ENCODE assay signal across 8 cellular contexts in the genomic region with DNA sequence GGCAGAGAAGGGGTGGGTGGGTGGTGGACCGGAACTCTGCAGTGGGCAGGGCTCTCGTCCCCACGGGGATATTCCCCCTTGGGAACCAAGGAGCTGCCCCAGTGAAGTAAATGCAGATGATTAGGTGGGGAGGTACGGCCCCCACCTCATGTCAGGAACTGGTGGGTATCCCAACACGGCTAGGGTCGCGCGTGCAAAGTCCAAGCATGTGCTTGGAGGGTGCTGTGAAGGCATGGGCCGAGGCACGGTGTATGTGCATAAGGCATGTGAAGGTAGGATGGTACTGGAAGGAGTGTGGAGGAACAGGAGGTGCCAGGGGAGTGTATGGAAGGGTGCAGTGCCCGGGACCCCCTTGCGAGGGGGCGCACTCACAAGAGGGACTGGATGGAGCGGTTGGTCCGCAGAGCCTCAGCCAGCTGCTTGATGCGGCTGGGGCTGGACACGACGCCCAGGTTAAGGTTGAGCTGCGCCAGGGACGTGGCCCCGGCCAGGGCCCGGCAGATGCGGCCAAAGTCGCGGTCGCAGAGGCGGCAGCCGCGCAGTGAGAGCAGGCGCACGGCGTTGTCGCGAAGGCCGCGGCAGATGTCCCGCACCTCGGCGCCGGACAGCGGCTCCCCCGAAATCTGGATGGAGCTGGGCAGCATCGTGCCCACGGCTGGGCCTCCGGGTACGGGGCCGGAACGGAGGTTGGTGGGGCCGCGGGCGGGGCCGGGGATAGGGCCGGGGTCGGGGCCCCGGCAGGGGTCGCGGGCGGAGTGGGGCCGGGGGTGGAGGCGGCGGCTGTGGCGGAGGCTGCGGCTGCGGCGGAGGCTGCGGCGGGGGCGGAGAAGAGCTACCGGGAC. TPM values are rescaled to one million over a fixed set of nuclear protein-coding genes. Genes with fewer than 3 reads are reported as not detected.
DNase-seq lines count a peak whose midpoint lies in the region; ATAC-seq, FAIRE-seq and TF ChIP-seq lines count a peak whose summit lies in the region.

No MANE protein-coding gene starts in this region.

- peak overlapping the region; percentile 58 for H3K4me3 ChIP-seq in K562
- peak overlapping the region; percentile 27 to 61 for H3K4me3 ChIP-seq in uterus

- H3K9me3 Mint-ChIP-seq in memory B cell, result no peaks in the 10 kb centered on the region

- H3K4me1 ChIP-seq in K562 (replicated peaks in 1 of 2; ENCODE audit: control insufficient read depth in 2 of 2, insufficient read depth in 2 of 2, low read length in 2 of 2) (peaks cover 10 to 45% of the 10 kb centered on the region in 2 experiments; a peak in 4 of 5 replicates), uterus (peaks cover 0 to 5% of the 10 kb centered on the region in 2 donors)

- 20% methylated on average over 47 of the region's 69 CpGs for WGBS in K562 (ENCODE audit: insufficient coverage, low coverage, missing lambda C conversion rate)

- TF ChIP-seq POLR2A in K562 (conservative IDR thresholded peaks at IDR 0.05), result no peak
- TF ChIP-seq POLR2A in uterus (IDR thresholded peaks at IDR 0.05), result no peak

- peak overlapping the region; percentile 86 for H3K4me3 Mint-ChIP-seq in memory B cell

- ATAC-seq in HG03354 (IDR thresholded peaks at IDR 0.05; ENCODE audit: poor library complexity, severe bottlenecking, unreplicated experiment) (peak; percentile 16), K562 (peak; percentile 2; the same call in 2 of the 3 replicates), memory B cell (ENCODE audit: low read depth) (no peak)

- intact Hi-C loops in K562 (cut with micrococcal nuclease) (no loop called here), uterus (cut with DNase I; ENCODE audit: low total_unique reads) (loop anchor here (5.0 kb wide), 1 partner anchor 37 kb away; no protein-coding TSS in a partner anchor)

- no peak for TF ChIP-seq EP300 in K562 (IDR thresholded peaks at IDR 0.05; ENCODE audit: low read length)

- peak overlapping the region; percentile 87 for H3K4me2 ChIP-seq in K562 (ENCODE audit: insufficient read depth, low read length)

- peaks cover 6% of the 10 kb centered on the region; the same call in 1 of the 2 replicates for H4K20me1 ChIP-seq in K562 (replicated peaks; ENCODE audit: control insufficient read depth, insufficient read depth, low read length)

- peak overlapping the region; percentile 45 for H3K27ac Mint-ChIP-seq in memory B cell

- POLR2A ChIA-PET in K562 (lab: Yijun Ruan, JAX), result interaction anchor here (0.5 to 6.2 kb wide), 18 partner anchors 10 to 604 kb away, joined by 3 to 54 read pairs (median 4); partner anchors contain the start of gene TJAP1

- in situ Hi-C loops in K562 (cut with MboI) (no loop called here), KBM-7 (cut with MboI; ENCODE audit: low pct_unique_long_range_greater_than_20kb, low sequenced_read_pairs) (loop anchor here (10.0 kb wide), 1 partner anchor 255 kb away; no protein-coding TSS in a partner anchor)

- no peaks in the 10 kb centered on the region for H3K9me3 ChIP-seq in K562 (replicated peaks; ENCODE audit: control insufficient read depth, insufficient read depth, low read depth, low read length)
- no peaks in the 10 kb centered on the region for H3K9me3 ChIP-seq in uterus

- peak overlapping the region in 1 of 2 experiments; percentile 90; a peak in 2 of 4 replicates for H3K9ac ChIP-seq in K562 (ENCODE audit: insufficient read depth in 1 of 2, low read depth in 2 of 2, low read length in 2 of 2)

- no peak for TF ChIP-seq RAD21 in K562 (CRISPR knock-in tag; conservative IDR thresholded peaks at IDR 0.05 in 1 of 2, IDR thresholded peaks at IDR 0.05 in 1 of 2)

- no TSS peak for BruUV-seq in K562 (replicated peaks; lab: Mats Ljungman, UMichigan)

- DNase-seq in COLO668 (lab: John Stamatoyannopoulos, UW; ENCODE audit: unreplicated experiment) (peak; percentile 13), K562 (ENCODE audit: extremely low read depth in 1 of 4, low spot score in 3 of 4) (peak in 1 of 4 experiments; percentile 38), memory B cell (ENCODE audit: low spot score in 2 of 2) (peak in 1 of 2 donors; percentile 40), uterus (no peak), KBM-7 (no peak), 8988T (no peak), D341Med (ENCODE audit: low spot score) (no peak)

- no peak for FAIRE-seq in K562 (lab: Jason Lieb, UNC)

- CTCF ChIA-PET in K562 (lab: Yijun Ruan, JAX; ENCODE audit: low intra/inter-chr PET ratio), result no interaction called here

- TF ChIP-seq CTCF in K562 (IDR thresholded peaks at IDR 0.05 in 2 of 3, conservative IDR thresholded peaks at IDR 0.05 in 1 of 3; ENCODE audit: insufficient read depth in 2 of 3, low read depth in 1 of 3, low read length in 3 of 3) (no peak), uterus (IDR thresholded peaks at IDR 0.05) (no peak)

- H3K36me3 ChIP-seq in K562 (ENCODE audit: control insufficient read depth, insufficient read depth, low read length) (peaks cover 56% of the 10 kb centered on the region), uterus (no peaks in the 10 kb centered on the region)

- peak overlapping the region; percentile 87 for H2AFZ ChIP-seq in K562 (ENCODE audit: low read depth, low read length)

- peaks cover 0 to 6% of the 10 kb centered on the region in 2 experiments; a peak in 2 of 5 replicates for H3K27me3 ChIP-seq in K562 (ENCODE audit: control insufficient read depth in 2 of 2, insufficient read depth in 2 of 2, low read length in 2 of 2)
- no peaks in the 10 kb centered on the region for H3K27me3 ChIP-seq in uterus

- peaks cover 11% of the 10 kb centered on the region for H3K36me3 Mint-ChIP-seq in memory B cell

- peaks cover 8% of the 10 kb centered on the region for H3K27me3 Mint-ChIP-seq in memory B cell

- H3K9me1 ChIP-seq in K562 (ENCODE audit: control insufficient read depth, insufficient read depth, low read length), result peaks cover 4% of the 10 kb centered on the region

- H3K79me2 ChIP-seq in K562 (ENCODE audit: control insufficient read depth, insufficient read depth, low read length), result 0 out of 3 replicates have a peak, but pooled peaks cover 4% of the 10 kb centered on the region

- H3K4me1 Mint-ChIP-seq in memory B cell, result peaks cover 16% of the 10 kb centered on the region

- H3K27ac ChIP-seq in K562 (ENCODE audit: extremely low read depth, low read depth, low read length) (no peak overlapping the region), uterus (no peak overlapping the region)

RNA-seq across cellular contexts. Expression of gene LRRC73, which starts 0.8 kb away (rescaled TPM):
- total RNA-seq in K562 (2011; cell fraction: chromatin; rRNA removed; ENCODE audit: low replicate concordance), result 0.58 TPM in 1 of 2 replicates, not detected in the other
- 0.53 and 0.83 TPM in 2 replicates for total RNA-seq in K562 (2011; cell fraction: nucleolus; rRNA removed)
- 0.53 and 0.66 TPM in 2 replicates for total RNA-seq in K562 (2011; cell fraction: nucleoplasm; rRNA removed)
- total RNA-seq in K562 (2014; rRNA removed), result 0.12 and 0.27 TPM in 2 replicates
- not detected in 2 replicates for total RNA-seq in K562 (2014; rRNA removed; fragmentation: Illumina TruSeq; extraction: Trizol)
- 0.07 and 0.11 TPM in 2 replicates for total RNA-seq in K562 (2015; rRNA removed; fragmentation: Illumina TruSeq; extraction: Trizol)
- total RNA-seq in K562 (2021), result 0.34 and 0.55 TPM in 2 replicates
- 0.07 and 0.20 TPM in 2 replicates for polyA plus RNA-seq in K562 (2011; rRNA removed)
- 0.16 and 0.39 TPM in 2 replicates for polyA plus RNA-seq in K562 (2011; cell fraction: cytosol; rRNA removed)
- polyA plus RNA-seq in K562 (2011; cell fraction: nucleus; rRNA removed), result 0.50 TPM in 1 of 2 replicates, not detected in the other
- 0.08 and 0.21 TPM in 2 replicates for polyA plus RNA-seq in K562 (2012)
- 0.07 and 0.12 TPM in 2 replicates for polyA plus RNA-seq in K562 (2014; fragmentation: Illumina TruSeq; extraction: Trizol)
- not detected for polyA plus RNA-seq in K562 (2014; fragmentation: Nextera tagmentation; extraction: Ambion mirVana)
- 0.08 and 0.09 TPM in 2 replicates for polyA plus RNA-seq in K562 (2014; rRNA removed)
- polyA minus RNA-seq in K562 (2011; rRNA and poly(A)+ RNA removed), result 0.12 TPM in 1 of 2 replicates, not detected in the other
- polyA minus RNA-seq in K562 (2011; cell fraction: cytosol; rRNA and poly(A)+ RNA removed), result not detected in 2 replicates
- 0.54 and 0.78 TPM in 2 replicates for polyA minus RNA-seq in K562 (2011; cell fraction: nucleus; rRNA and poly(A)+ RNA removed)
- 1 to 10 TPM in 2 of 4 donors, not detected in 2; 1.2 to 1.5 TPM for total RNA-seq in uterus

RNA-seq across cellular contexts. Expression of gene YIPF3, which starts 7.4 kb away (rescaled TPM):
- total RNA-seq in K562 (2011; cell fraction: chromatin; rRNA removed; ENCODE audit: low replicate concordance), result 124 and 279 TPM in 2 replicates
- 200 and 272 TPM in 2 replicates for total RNA-seq in K562 (2011; cell fraction: nucleolus; rRNA removed)
- 167 and 189 TPM in 2 replicates for total RNA-seq in K562 (2011; cell fraction: nucleoplasm; rRNA removed)
- total RNA-seq in K562 (2014; rRNA removed) (57.6 and 67.8 TPM in 2 replicates), K562 (2014; rRNA removed; fragmentation: Illumina TruSeq; extraction: Trizol) (25.9 and 27.5 TPM in 2 replicates), K562 (2015; rRNA removed; fragmentation: Illumina TruSeq; extraction: Trizol) (31.5 and 32.9 TPM in 2 replicates), K562 (2021) (65.1 and 69.3 TPM in 2 replicates), uterus (100 to 1,000 TPM in 2 of 4 donors, 10 to 100 TPM in 2; 26.5 to 212 (median 92.7) TPM)
- polyA plus RNA-seq in K562 (2011; rRNA removed) (74.8 and 182 TPM in 2 replicates), K562 (2014; fragmentation: Illumina TruSeq; extraction: Trizol) (75.3 and 78.5 TPM in 2 replicates), K562 (2014; fragmentation: Nextera tagmentation; extraction: Ambion mirVana) (10 to 100 TPM; 40.4 to 48.6 TPM), K562 (2014; rRNA removed) (54.6 and 72.9 TPM in 2 replicates)
- polyA plus RNA-seq in K562 (2011; cell fraction: cytosol; rRNA removed), result 121 and 141 TPM in 2 replicates
- 293 and 318 TPM in 2 replicates for polyA plus RNA-seq in K562 (2011; cell fraction: nucleus; rRNA removed)
- polyA plus RNA-seq in K562 (2012), result 55.8 and 113 TPM in 2 replicates
- 80.6 and 102 TPM in 2 replicates for polyA minus RNA-seq in K562 (2011; rRNA and poly(A)+ RNA removed)
- 31.1 and 31.2 TPM in 2 replicates for polyA minus RNA-seq in K562 (2011; cell fraction: cytosol; rRNA and poly(A)+ RNA removed)
- 56.0 and 75.5 TPM in 2 replicates for polyA minus RNA-seq in K562 (2011; cell fraction: nucleus; rRNA and poly(A)+ RNA removed)

RNA-seq across cellular contexts. Expression of gene POLR1C, which starts 7.5 kb away (rescaled TPM):
- 232 and 283 TPM in 2 replicates for total RNA-seq in K562 (2011; cell fraction: chromatin; rRNA removed; ENCODE audit: low replicate concordance)
- total RNA-seq in K562 (2011; cell fraction: nucleolus; rRNA removed), result 153 TPM in 2 replicates
- total RNA-seq in K562 (2011; cell fraction: nucleoplasm; rRNA removed), result 142 and 162 TPM in 2 replicates
- total RNA-seq in K562 (2014; rRNA removed), result 74.8 and 83.5 TPM in 2 replicates
- total RNA-seq in K562 (2014; rRNA removed; fragmentation: Illumina TruSeq; extraction: Trizol), result 109 and 114 TPM in 2 replicates
- 103 and 104 TPM in 2 replicates for total RNA-seq in K562 (2015; rRNA removed; fragmentation: Illumina TruSeq; extraction: Trizol)
- total RNA-seq in K562 (2021), result 116 and 120 TPM in 2 replicates
- 173 and 226 TPM in 2 replicates for polyA plus RNA-seq in K562 (2011; rRNA removed)
- polyA plus RNA-seq in K562 (2011; cell fraction: cytosol; rRNA removed), result 122 and 151 TPM in 2 replicates
- 346 and 441 TPM in 2 replicates for polyA plus RNA-seq in K562 (2011; cell fraction: nucleus; rRNA removed)
- polyA plus RNA-seq in K562 (2012), result 59.7 and 216 TPM in 2 replicates
- polyA plus RNA-seq in K562 (2014; fragmentation: Illumina TruSeq; extraction: Trizol), result 142 and 181 TPM in 2 replicates
- polyA plus RNA-seq in K562 (2014; fragmentation: Nextera tagmentation; extraction: Ambion mirVana), result 100 to 1,000 TPM; 405 to 429 TPM
- 120 and 136 TPM in 2 replicates for polyA plus RNA-seq in K562 (2014; rRNA removed)
- polyA minus RNA-seq in K562 (2011; rRNA and poly(A)+ RNA removed), result 115 and 145 TPM in 2 replicates
- polyA minus RNA-seq in K562 (2011; cell fraction: cytosol; rRNA and poly(A)+ RNA removed), result 35.9 and 46.4 TPM in 2 replicates
- polyA minus RNA-seq in K562 (2011; cell fraction: nucleus; rRNA and poly(A)+ RNA removed), result 58.0 and 80.9 TPM in 2 replicates
- 10 to 100 TPM; 15.9 to 39.5 (median 26.0) TPM for total RNA-seq in uterus

RNA-seq across cellular contexts. Expression of gene TJAP1, which starts 32.0 kb away (rescaled TPM):
- total RNA-seq in K562 (2011; cell fraction: chromatin; rRNA removed; ENCODE audit: low replicate concordance), result 43.2 and 99.7 TPM in 2 replicates
- total RNA-seq in K562 (2011; cell fraction: nucleolus; rRNA removed), result 41.3 and 52.0 TPM in 2 replicates
- total RNA-seq in K562 (2011; cell fraction: nucleoplasm; rRNA removed), result 55.1 and 68.1 TPM in 2 replicates
- total RNA-seq in K562 (2014; rRNA removed), result 17.0 and 23.1 TPM in 2 replicates
- 7.2 TPM in 2 replicates for total RNA-seq in K562 (2014; rRNA removed; fragmentation: Illumina TruSeq; extraction: Trizol)
- 11.1 and 11.2 TPM in 2 replicates for total RNA-seq in K562 (2015; rRNA removed; fragmentation: Illumina TruSeq; extraction: Trizol)
- 25.4 and 35.8 TPM in 2 replicates for total RNA-seq in K562 (2021)
- polyA plus RNA-seq in K562 (2011; rRNA removed), result 16.2 and 25.3 TPM in 2 replicates
- 16.2 and 19.2 TPM in 2 replicates for polyA plus RNA-seq in K562 (2011; cell fraction: cytosol; rRNA removed)
- polyA plus RNA-seq in K562 (2011; cell fraction: nucleus; rRNA removed), result 92.6 and 107 TPM in 2 replicates
- 19.6 and 33.5 TPM in 2 replicates for polyA plus RNA-seq in K562 (2012)
- polyA plus RNA-seq in K562 (2014; fragmentation: Illumina TruSeq; extraction: Trizol), result 17.0 and 21.3 TPM in 2 replicates
- polyA plus RNA-seq in K562 (2014; fragmentation: Nextera tagmentation; extraction: Ambion mirVana), result under 1 TPM; 0.06 to 0.29 TPM
- 24.2 and 31.1 TPM in 2 replicates for polyA plus RNA-seq in K562 (2014; rRNA removed)
- 11.2 and 14.6 TPM in 2 replicates for polyA minus RNA-seq in K562 (2011; rRNA and poly(A)+ RNA removed)
- polyA minus RNA-seq in K562 (2011; cell fraction: cytosol; rRNA and poly(A)+ RNA removed), result 8.1 and 9.8 TPM in 2 replicates
- 16.6 and 17.1 TPM in 2 replicates for polyA minus RNA-seq in K562 (2011; cell fraction: nucleus; rRNA and poly(A)+ RNA removed)
- total RNA-seq in uterus, result 10 to 100 TPM; 12.8 to 40.8 (median 21.9) TPM

RNA-seq across cellular contexts. Expression of gene DLK2, which starts 54.0 kb away (rescaled TPM):
- total RNA-seq in K562 (2011; cell fraction: chromatin; rRNA removed; ENCODE audit: low replicate concordance), result 0.30 and 1.3 TPM in 2 replicates
- 2.2 and 3.3 TPM in 2 replicates for total RNA-seq in K562 (2011; cell fraction: nucleolus; rRNA removed)
- 1.9 and 2.0 TPM in 2 replicates for total RNA-seq in K562 (2011; cell fraction: nucleoplasm; rRNA removed)
- total RNA-seq in K562 (2014; rRNA removed) (0.23 and 0.29 TPM in 2 replicates), K562 (2014; rRNA removed; fragmentation: Illumina TruSeq; extraction: Trizol) (not detected in 2 replicates), K562 (2015; rRNA removed; fragmentation: Illumina TruSeq; extraction: Trizol) (0.11 TPM in 1 of 2 replicates, not detected in the other), K562 (2021) (0.36 and 0.53 TPM in 2 replicates), uterus (1 to 10 TPM in 2 of 4 donors, not detected in 2; 1.9 to 3.3 TPM)
- polyA plus RNA-seq in K562 (2011; rRNA removed) (0.35 and 0.74 TPM in 2 replicates), K562 (2014; fragmentation: Illumina TruSeq; extraction: Trizol) (0.16 and 0.37 TPM in 2 replicates), K562 (2014; fragmentation: Nextera tagmentation; extraction: Ambion mirVana) (not detected), K562 (2014; rRNA removed) (0.45 and 0.65 TPM in 2 replicates)
- polyA plus RNA-seq in K562 (2011; cell fraction: cytosol; rRNA removed), result 1.0 and 1.8 TPM in 2 replicates
- 0.87 and 1.3 TPM in 2 replicates for polyA plus RNA-seq in K562 (2011; cell fraction: nucleus; rRNA removed)
- polyA plus RNA-seq in K562 (2012), result 0.59 and 0.60 TPM in 2 replicates
- polyA minus RNA-seq in K562 (2011; rRNA and poly(A)+ RNA removed), result 0.25 and 0.27 TPM in 2 replicates
- polyA minus RNA-seq in K562 (2011; cell fraction: cytosol; rRNA and poly(A)+ RNA removed), result not detected in 2 replicates
- 0.13 and 0.44 TPM in 2 replicates for polyA minus RNA-seq in K562 (2011; cell fraction: nucleus; rRNA and poly(A)+ RNA removed)
